Comparison of ENCODE assay signal across 30 cellular contexts in genomic region chr6:151096255-151096612, GRCh38.
DNase-seq lines count a peak whose midpoint lies in the region.
"Had no signal": no experiment of that assay in that cellular context is flagged by ENCODE, and none has a peak within 500 bp of the region (broad histone marks: within the 10 kb centered on the region; RNA-seq: fewer than 3 reads in every experiment).

No MANE protein-coding gene starts in this region.

- no peaks in the 10 kb centered on the region for H3K27me3 ChIP-seq in Karpas-422 (ENCODE audit: low read length)
- H3K27me3 ChIP-seq: gastrocnemius medialis, ovary, testis had no signal

- no peak overlapping the region for H3K9ac ChIP-seq in Karpas-422 (ENCODE audit: low read length)

- no peaks in the 10 kb centered on the region for H3K9me3 ChIP-seq in Karpas-422 (ENCODE audit: low read length)
- H3K9me3 ChIP-seq: gastrocnemius medialis, ovary, testis had no signal

- no peak overlapping the region for H3K4me2 ChIP-seq in Karpas-422 (ENCODE audit: low read depth, low read length, poor library complexity, severe bottlenecking)
- H3K4me2 ChIP-seq: GM23338, PC-9, smooth muscle cell had no signal

- H3K79me2 ChIP-seq in Karpas-422 (ENCODE audit: low read length), result no peaks in the 10 kb centered on the region

- H3K9me2 ChIP-seq in Karpas-422 (replicated peaks; ENCODE audit: insufficient read depth, low read length), result no peaks in the 10 kb centered on the region

- H3K4me3 ChIP-seq in Karpas-422 (ENCODE audit: low read length), result no peak overlapping the region
- H3K4me3 ChIP-seq: gastrocnemius medialis, GM23338, ovary, PC-9, SK-N-MC, smooth muscle cell, testis had no signal

- H3K27ac ChIP-seq in Karpas-422 (ENCODE audit: low read length), result no peak overlapping the region
- H3K27ac ChIP-seq: 22Rv1, gastrocnemius medialis, ovary, PC-9, SK-N-MC, testis had no signal

- DNase-seq in NCI-H1092 treated with DMSO at 0.1 percent for 48 hours (lab: John Stamatoyannopoulos, UW) (peak; percentile 18), NCI-H1092 (lab: John Stamatoyannopoulos, UW) (no peak), NCI-H748 treated with DMSO at 0.1 percent for 48 hours (lab: John Stamatoyannopoulos, UW) (peak; percentile 85), iris pigment epithelial cell (ENCODE audit: low read depth) (peak; percentile 21), renal cortical epithelial cell (ENCODE audit: low read depth) (peak; percentile 51), cerebellar nuclear complex (lab: John Stamatoyannopoulos, UW) (no peak), NCI-H345 (lab: John Stamatoyannopoulos, UW) (no peak), Karpas-422 (no peak)
- DNase-seq: activated B cell treated with CpG ODN at 0.5 μM for 24 hours; activated CD8-positive, alpha-beta memory T cell treated with anti-CD3 and anti-CD28 coated beads, Interleukin-2, amount 10 ng/mL, durations not matched to agents 7 days and 5 days; activated gamma-delta T cell treated with Interleukin-2 at 50 U/mL for 16 hours; activated T-cell treated with anti-CD3 and anti-CD28 coated beads, Interleukin-2, amount 50 U/mL, for 48 hours; CD4-positive, CD25-positive, alpha-beta regulatory T cell; central memory CD4-positive, alpha-beta T cell; DMS79 treated with DMSO at 0.1 percent for 48 hours; gastrocnemius medialis; GDM1; mammary epithelial cell; NCI-H1105; NCI-H2029 treated with DMSO at 0.1 percent for 48 hours; NCI-H510A; ovary; PC-9; stimulated activated CD4-positive, alpha-beta T cell treated with anti-CD3 and anti-CD28 coated beads, Interleukin-1b, Interleukin-23, amount 100 ng/mL, for 48 hours; stimulated activated naive CD8-positive, alpha-beta T cell treated with anti-CD3 and anti-CD28 coated beads, Interleukin-15, Interleukin-2, amounts not matched to agents 100 U/mL and 50 U/mL, for 24 hours; testis had no signal

- H4K20me1 ChIP-seq in Karpas-422 (ENCODE audit: insufficient read depth, low read depth, low read length), result no peaks in the 10 kb centered on the region

- peaks cover 9% of the 10 kb centered on the region for H3K4me1 ChIP-seq in Karpas-422 (ENCODE audit: low read length)
- H3K4me1 ChIP-seq: gastrocnemius medialis had no signal

- no peak overlapping the region for H2AFZ ChIP-seq in Karpas-422 (ENCODE audit: low read length)
- H2AFZ ChIP-seq: GM23338, PC-9 had no signal

- peaks cover 25% of the 10 kb centered on the region for H3K36me3 ChIP-seq in Karpas-422 (ENCODE audit: insufficient read depth, low read length)
- H3K36me3 ChIP-seq: gastrocnemius medialis, ovary had no signal

Comparison
In these comparisons a context has a peak if more than half of its experiments do, and no peak if none do; other contexts are left out.
1. DNase-seq: peak in NCI-H1092 treated with DMSO at 0.1 percent for 48 hours (single experiment), NCI-H748 treated with DMSO at 0.1 percent for 48 hours (single experiment), iris pigment epithelial cell (single experiment) and renal cortical epithelial cell (single experiment); none in NCI-H1092 (single experiment), cerebellar nuclear complex (0 of 2), NCI-H345 (single experiment) and Karpas-422 (single experiment).